Comparison of ENCODE assay signal across 19 cellular contexts in genomic region chr3:26799679-26800317, GRCh38.
"Had no signal": no experiment of that assay in that cellular context is flagged by ENCODE, and none has a peak within 500 bp of the region (broad histone marks: within the 10 kb centered on the region; RNA-seq: fewer than 3 reads in every experiment).

No MANE protein-coding gene starts in this region.

- H3K4me1 ChIP-seq: esophagus squamous epithelium, left ventricle myocardium inferior, thyroid gland, uterus had no signal

- H3K4me3 ChIP-seq: coronary artery, esophagus squamous epithelium, left ventricle myocardium inferior, mucosa of descending colon, thyroid gland, uterus had no signal

- H3K27me3 Mint-ChIP-seq: activated CD4-positive, alpha-beta T cell treated with anti-CD3 and anti-CD28 coated beads, Interleukin-2, amount 10 ng/mL, durations not matched to agents 24 days and 14 days; activated naive CD8-positive, alpha-beta T cell treated with anti-CD3 and anti-CD28 coated beads, Interleukin-2, amount 10 ng/mL, durations not matched to agents 7 days and 5 days; brain; naive thymus-derived CD4-positive, alpha-beta T cell; stimulated activated naive B cell treated with anti-CD40 and anti-IgM and Interleukin-4, amounts not matched to agents 10 μg/mL and 1 μg/mL and 100 μg/mL, for 72 hours had no signal

- ATAC-seq: mucosa of descending colon; naive thymus-derived CD4-positive, alpha-beta T cell; stimulated activated naive B cell treated with anti-CD40 and anti-IgM and Interleukin-4, amounts not matched to agents 10 μg/mL and 1 μg/mL and 100 μg/mL, for 72 hours; WTC11 had no signal

- H3K4me1 Mint-ChIP-seq: activated CD4-positive, alpha-beta T cell treated with anti-CD3 and anti-CD28 coated beads, Interleukin-2, amount 10 ng/mL, durations not matched to agents 24 days and 14 days; activated naive CD8-positive, alpha-beta T cell treated with anti-CD3 and anti-CD28 coated beads, Interleukin-2, amount 10 ng/mL, durations not matched to agents 7 days and 5 days; brain; naive thymus-derived CD4-positive, alpha-beta T cell; stimulated activated naive B cell treated with anti-CD40 and anti-IgM and Interleukin-4, amounts not matched to agents 10 μg/mL and 1 μg/mL and 100 μg/mL, for 72 hours; WTC11 had no signal

- H3K27ac ChIP-seq: coronary artery, esophagus squamous epithelium, left ventricle myocardium inferior, neutrophil, thyroid gland, uterus had no signal

- H3K4me3 Mint-ChIP-seq: activated CD4-positive, alpha-beta T cell treated with anti-CD3 and anti-CD28 coated beads, Interleukin-2, amount 10 ng/mL, durations not matched to agents 24 days and 14 days; activated naive CD8-positive, alpha-beta T cell treated with anti-CD3 and anti-CD28 coated beads, Interleukin-2, amount 10 ng/mL, durations not matched to agents 7 days and 5 days; brain; naive thymus-derived CD4-positive, alpha-beta T cell; stimulated activated naive B cell treated with anti-CD40 and anti-IgM and Interleukin-4, amounts not matched to agents 10 μg/mL and 1 μg/mL and 100 μg/mL, for 72 hours; WTC11 had no signal

- H3K9me3 ChIP-seq: esophagus squamous epithelium, neutrophil, thyroid gland, uterus had no signal

- H3K27me3 ChIP-seq: esophagus squamous epithelium, neutrophil, thyroid gland, uterus had no signal

- DNase-seq: activated CD4-positive, alpha-beta T cell treated with anti-CD3 and anti-CD28 coated beads, Interleukin-2, amount 10 ng/mL, durations not matched to agents 24 days and 14 days; activated CD8-positive, alpha-beta memory T cell treated with anti-CD3 and anti-CD28 coated beads, Interleukin-2, amount 50 U/mL, for 48 hours; activated naive CD4-positive, alpha-beta T cell; activated naive CD8-positive, alpha-beta T cell treated with anti-CD3 and anti-CD28 coated beads, Interleukin-2, amount 10 ng/mL, durations not matched to agents 7 days and 5 days; central memory CD4-positive, alpha-beta T cell; esophagus squamous epithelium; hippocampal formation; left ventricle myocardium inferior; mucosa of descending colon; naive thymus-derived CD4-positive, alpha-beta T cell; posterior cingulate gyrus; retina; stimulated activated naive B cell treated with anti-CD40 and anti-IgM and Interleukin-4, amounts not matched to agents 10 μg/mL and 1 μg/mL and 100 μg/mL, for 72 hours; thyroid gland; uterus had no signal

- H3K36me3 Mint-ChIP-seq: activated naive CD8-positive, alpha-beta T cell treated with anti-CD3 and anti-CD28 coated beads, Interleukin-2, amount 10 ng/mL, durations not matched to agents 7 days and 5 days; brain; naive thymus-derived CD4-positive, alpha-beta T cell; stimulated activated naive B cell treated with anti-CD40 and anti-IgM and Interleukin-4, amounts not matched to agents 10 μg/mL and 1 μg/mL and 100 μg/mL, for 72 hours; WTC11 had no signal

- H3K27ac Mint-ChIP-seq: activated CD4-positive, alpha-beta T cell treated with anti-CD3 and anti-CD28 coated beads, Interleukin-2, amount 10 ng/mL, durations not matched to agents 24 days and 14 days; activated naive CD8-positive, alpha-beta T cell treated with anti-CD3 and anti-CD28 coated beads, Interleukin-2, amount 10 ng/mL, durations not matched to agents 7 days and 5 days; brain; naive thymus-derived CD4-positive, alpha-beta T cell; stimulated activated naive B cell treated with anti-CD40 and anti-IgM and Interleukin-4, amounts not matched to agents 10 μg/mL and 1 μg/mL and 100 μg/mL, for 72 hours; WTC11 had no signal

- H3K9me3 Mint-ChIP-seq: activated CD4-positive, alpha-beta T cell treated with anti-CD3 and anti-CD28 coated beads, Interleukin-2, amount 10 ng/mL, durations not matched to agents 24 days and 14 days; activated naive CD8-positive, alpha-beta T cell treated with anti-CD3 and anti-CD28 coated beads, Interleukin-2, amount 10 ng/mL, durations not matched to agents 7 days and 5 days; WTC11 had no signal

- H3K36me3 ChIP-seq: esophagus squamous epithelium, left ventricle myocardium inferior, neutrophil, thyroid gland, uterus had no signal
